Comparison of ENCODE assay signal across 9 cellular contexts in the genomic region with DNA sequence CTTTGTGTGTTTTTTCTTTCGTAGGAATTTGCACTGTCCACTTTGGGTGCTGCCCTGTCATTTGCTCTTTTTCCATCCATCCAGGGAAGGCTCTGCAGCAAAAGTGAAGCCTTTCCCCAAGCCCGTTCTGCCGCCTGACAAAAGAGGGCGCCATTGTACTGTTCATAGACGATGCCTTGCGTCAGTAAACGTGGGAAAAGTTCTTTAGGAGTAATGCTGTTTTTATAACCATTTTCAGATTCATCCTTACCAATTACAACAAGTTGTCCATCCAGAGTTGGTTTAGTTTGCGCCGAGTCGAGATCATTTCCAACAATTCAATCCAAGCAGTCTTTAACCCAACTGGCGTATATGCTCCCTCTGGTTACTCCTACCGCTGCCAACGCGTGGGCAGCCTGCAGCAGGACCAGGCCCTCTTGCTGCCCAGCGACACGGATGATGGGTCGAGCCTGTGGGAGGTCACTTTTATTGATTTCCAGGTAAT. TPM values are rescaled to one million over a fixed set of nuclear protein-coding genes. Genes with fewer than 3 reads are reported as not detected.
DNase-seq lines count a peak whose midpoint lies in the region; ATAC-seq, FAIRE-seq and TF ChIP-seq lines count a peak whose summit lies in the region.
"Had no signal": no experiment of that assay in that cellular context is flagged by ENCODE, and none has a peak within 500 bp of the region (broad histone marks: within the 10 kb centered on the region; RNA-seq: fewer than 3 reads in every experiment).

No MANE protein-coding gene starts in this region.

- DNase-seq in DMS153 treated with DMSO at 0.1 percent for 48 hours (lab: John Stamatoyannopoulos, UW; ENCODE audit: unreplicated experiment), result peak; percentile 0
- DNase-seq in DMS153 (lab: John Stamatoyannopoulos, UW), result no peak
- peak; percentile 79 for DNase-seq in LHCN-M2 (ENCODE audit: low read depth)
- no peak for DNase-seq in RWPE2 (ENCODE audit: low spot score)
- DNase-seq in T47D (ENCODE audit: low read depth in 1 of 2, low spot score in 1 of 2), result peak; percentile 31 to 79
- DNase-seq in keratinocyte (ENCODE audit: low read depth, low spot score), result no peak
- DNase-seq in stimulated activated CD4-positive, alpha-beta T cell treated with anti-CD3 and anti-CD28 coated beads, Interleukin-4, amount 100 ng/mL, for 24 hours, result peak; percentile 34

- H3K27me3 ChIP-seq in RWPE2 (ENCODE audit: insufficient read depth, poor library complexity, severe bottlenecking), result no peaks in the 10 kb centered on the region
- H3K27me3 ChIP-seq in keratinocyte (ENCODE audit: control insufficient read depth, extremely low read depth, insufficient read depth, low read length), result no peaks in the 10 kb centered on the region
- H3K27me3 ChIP-seq: BLaER1 had no signal

- FAIRE-seq in keratinocyte (lab: Jason Lieb, UNC), result no peak

- H3K36me3 ChIP-seq in RWPE2 (ENCODE audit: low read depth), result no peaks in the 10 kb centered on the region
- no peaks in the 10 kb centered on the region for H3K36me3 ChIP-seq in keratinocyte (ENCODE audit: control insufficient read depth in 2 of 2, extremely low read depth in 1 of 2, insufficient read depth in 2 of 2, low read length in 2 of 2)
- H3K36me3 ChIP-seq: BLaER1 had no signal

- no peak overlapping the region for H2AFZ ChIP-seq in keratinocyte (ENCODE audit: control insufficient read depth, low read length)

- no peak overlapping the region for H3K9ac ChIP-seq in keratinocyte (ENCODE audit: control insufficient read depth, extremely low read depth, insufficient read depth, low read length)
- H3K9ac ChIP-seq: BLaER1 had no signal

- H3K4me2 ChIP-seq in keratinocyte (ENCODE audit: control insufficient read depth, extremely low read depth, insufficient read depth, low read depth, low read length), result no peak overlapping the region
- H3K4me2 ChIP-seq: BLaER1 had no signal

- no peaks in the 10 kb centered on the region for H4K20me1 ChIP-seq in keratinocyte (ENCODE audit: control insufficient read depth, extremely low read depth, insufficient read depth, low read length)
- H4K20me1 ChIP-seq: BLaER1 had no signal

- H3K79me2 ChIP-seq in keratinocyte (ENCODE audit: control insufficient read depth, insufficient read depth, low read length), result no peaks in the 10 kb centered on the region

- dilution Hi-C loops in keratinocyte (cut with MboI; ENCODE audit: extremely low pct_ligation_motif_present, low sequenced_read_pairs), result no loop called here

- H3K9me3 ChIP-seq in RWPE2 (ENCODE audit: severe bottlenecking) (no peaks in the 10 kb centered on the region), keratinocyte (ENCODE audit: control insufficient read depth, low read depth, low read length) (no peaks in the 10 kb centered on the region)

- in situ Hi-C loops in T47D (cut with HindIII; ENCODE audit: low pct_unique_long_range_greater_than_20kb, low sequenced_read_pairs), result no loop called here

- H3K9me1 ChIP-seq in keratinocyte (ENCODE audit: control insufficient read depth, extremely low read depth, insufficient read depth, low read length), result no peaks in the 10 kb centered on the region

- H3K4me1 ChIP-seq in RWPE2 (ENCODE audit: insufficient read depth, poor library complexity, severe bottlenecking) (no peaks in the 10 kb centered on the region), keratinocyte (ENCODE audit: control insufficient read depth, extremely low read depth, insufficient read depth, low read length) (peaks cover 9% of the 10 kb centered on the region)

- H3K27ac ChIP-seq in RWPE2 (ENCODE audit: poor library complexity, severe bottlenecking) (no peak overlapping the region), keratinocyte (ENCODE audit: control insufficient read depth, insufficient read depth, low read length) (no peak overlapping the region)
- H3K27ac ChIP-seq: BLaER1 had no signal

- no peak overlapping the region for H3K4me3 ChIP-seq in RWPE2 (ENCODE audit: severe bottlenecking)
- H3K4me3 ChIP-seq in keratinocyte (ENCODE audit: control insufficient read depth in 2 of 3, extremely low read depth in 1 of 3, insufficient read depth in 2 of 3, low read depth in 1 of 3, low read length in 3 of 3), result no peak overlapping the region
- H3K4me3 ChIP-seq: BLaER1 had no signal

- ATAC-seq in RWPE2 (ENCODE audit: low read depth) (peak; percentile 72), HG02623 (IDR thresholded peaks at IDR 0.05; ENCODE audit: unreplicated experiment) (no peak)

- peak; percentile 92 for TF ChIP-seq CTCF in RWPE2 (IDR thresholded peaks at IDR 0.05; ENCODE audit: poor library complexity, severe bottlenecking)
- TF ChIP-seq CTCF in keratinocyte (optimal IDR thresholded peaks at IDR 0.05 in 1 of 3, IDR thresholded peaks at IDR 0.05 in 1 of 3, conservative IDR thresholded peaks at IDR 0.05 in 1 of 3; ENCODE audit: extremely low read depth in 1 of 3, insufficient read depth in 2 of 3, low read length in 3 of 3), result peak; percentile 84 to 93 (median 88)

RNA-seq across cellular contexts. Expression of gene RPS23, which starts 34.3 kb away (rescaled TPM):
- total RNA-seq in LHCN-M2 (2014; rRNA removed), result 1,596 and 2,071 TPM in 2 replicates
- polyA plus RNA-seq in LHCN-M2 (2012), result 3,896 TPM
- polyA plus RNA-seq in keratinocyte, result 1,949 to 6,976 TPM (median 2,776 TPM) in 3 replicates
- polyA plus RNA-seq in keratinocyte (2011; ENCODE audit: low read depth), result 2,829 TPM
- polyA plus RNA-seq in keratinocyte (2011; cell fraction: cytosol; rRNA removed), result 7,285 and 7,308 TPM in 2 replicates
- 1,305 and 1,569 TPM in 2 replicates for polyA plus RNA-seq in keratinocyte (2011; cell fraction: nucleus; rRNA removed)
- 3,805 and 6,023 TPM in 2 replicates for polyA plus RNA-seq in keratinocyte (2012; ENCODE audit: low replicate concordance)
- polyA minus RNA-seq in keratinocyte, result 93.2 to 2,820 TPM (median 1,724 TPM) in 3 replicates
- polyA minus RNA-seq in keratinocyte (2011; cell fraction: cytosol; rRNA and poly(A)+ RNA removed), result 996 TPM
- polyA minus RNA-seq in keratinocyte (2011; cell fraction: nucleus; rRNA and poly(A)+ RNA removed), result 116 and 199 TPM in 2 replicates

Comparison
In these comparisons a context has a peak if more than half of its experiments do, and no peak if none do; other contexts are left out.
1. DNase-seq: peak in DMS153 treated with DMSO at 0.1 percent for 48 hours (single experiment), LHCN-M2 (single experiment), T47D (2 of 2) and stimulated activated CD4-positive, alpha-beta T cell treated with anti-CD3 and anti-CD28 coated beads, Interleukin-4, amount 100 ng/mL, for 24 hours (single experiment); none in DMS153 (single experiment), RWPE2 (single experiment) and keratinocyte (single experiment).